ENCODE assay signal across 1 cellular context in the genomic region with DNA sequence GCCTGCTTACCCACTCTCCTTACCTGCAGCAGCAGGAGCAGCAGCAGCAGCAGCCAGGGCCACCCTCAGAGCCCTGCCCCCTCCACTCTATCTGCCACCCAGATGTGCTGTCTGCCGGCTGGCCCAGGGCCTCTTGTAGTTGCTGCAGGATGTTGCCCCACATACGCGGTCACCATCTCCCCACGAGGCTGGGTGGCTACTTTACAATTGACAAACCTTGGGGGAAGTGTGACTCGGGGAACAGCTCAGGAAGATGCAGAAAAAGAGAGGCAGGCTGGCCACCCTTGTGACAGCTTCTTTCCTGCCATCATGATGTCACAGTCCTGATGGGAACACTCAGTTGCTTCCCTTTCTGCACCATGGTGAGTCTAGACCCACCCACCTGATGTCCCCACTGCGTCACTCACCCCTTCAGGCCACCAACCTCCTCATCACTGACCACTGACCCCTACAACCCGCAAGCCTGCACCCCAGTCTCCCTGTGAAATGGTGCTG.
A peak's percentile ranks its signal among the peaks of the same experiment; 100 is the strongest.
TF ChIP-seq lines count a peak whose summit lies in the region.

No MANE protein-coding gene starts in this region.

TF ChIP-seq in HepG2, 621 proteins besides CTCF, POLR2A, EP300 and RAD21:
- TF ChIP-seq NCOA1 (CRISPR knock-in tag; IDR thresholded peaks at IDR 0.05) (no peak), BHLHE40 (IDR thresholded peaks at IDR 0.05; ENCODE audit: low read length) (no peak), U2AF1 (optimal IDR thresholded peaks at IDR 0.05; ENCODE audit: low read depth, low read length) (no peak), ZSCAN30 (CRISPR knock-in tag; IDR thresholded peaks at IDR 0.05) (no peak), GPBP1L1 (CRISPR knock-in tag; IDR thresholded peaks at IDR 0.05) (no peak), TOE1 (CRISPR knock-in tag; IDR thresholded peaks at IDR 0.05) (no peak), ZNF138 (CRISPR knock-in tag; IDR thresholded peaks at IDR 0.05; ENCODE audit: low read depth) (no peak), CREB1 (IDR thresholded peaks at IDR 0.05) (peak; percentile 69), CREB1 (CRISPR knock-in tag; IDR thresholded peaks at IDR 0.05) (no peak)
- TF ChIP-seq, protein P1, sequence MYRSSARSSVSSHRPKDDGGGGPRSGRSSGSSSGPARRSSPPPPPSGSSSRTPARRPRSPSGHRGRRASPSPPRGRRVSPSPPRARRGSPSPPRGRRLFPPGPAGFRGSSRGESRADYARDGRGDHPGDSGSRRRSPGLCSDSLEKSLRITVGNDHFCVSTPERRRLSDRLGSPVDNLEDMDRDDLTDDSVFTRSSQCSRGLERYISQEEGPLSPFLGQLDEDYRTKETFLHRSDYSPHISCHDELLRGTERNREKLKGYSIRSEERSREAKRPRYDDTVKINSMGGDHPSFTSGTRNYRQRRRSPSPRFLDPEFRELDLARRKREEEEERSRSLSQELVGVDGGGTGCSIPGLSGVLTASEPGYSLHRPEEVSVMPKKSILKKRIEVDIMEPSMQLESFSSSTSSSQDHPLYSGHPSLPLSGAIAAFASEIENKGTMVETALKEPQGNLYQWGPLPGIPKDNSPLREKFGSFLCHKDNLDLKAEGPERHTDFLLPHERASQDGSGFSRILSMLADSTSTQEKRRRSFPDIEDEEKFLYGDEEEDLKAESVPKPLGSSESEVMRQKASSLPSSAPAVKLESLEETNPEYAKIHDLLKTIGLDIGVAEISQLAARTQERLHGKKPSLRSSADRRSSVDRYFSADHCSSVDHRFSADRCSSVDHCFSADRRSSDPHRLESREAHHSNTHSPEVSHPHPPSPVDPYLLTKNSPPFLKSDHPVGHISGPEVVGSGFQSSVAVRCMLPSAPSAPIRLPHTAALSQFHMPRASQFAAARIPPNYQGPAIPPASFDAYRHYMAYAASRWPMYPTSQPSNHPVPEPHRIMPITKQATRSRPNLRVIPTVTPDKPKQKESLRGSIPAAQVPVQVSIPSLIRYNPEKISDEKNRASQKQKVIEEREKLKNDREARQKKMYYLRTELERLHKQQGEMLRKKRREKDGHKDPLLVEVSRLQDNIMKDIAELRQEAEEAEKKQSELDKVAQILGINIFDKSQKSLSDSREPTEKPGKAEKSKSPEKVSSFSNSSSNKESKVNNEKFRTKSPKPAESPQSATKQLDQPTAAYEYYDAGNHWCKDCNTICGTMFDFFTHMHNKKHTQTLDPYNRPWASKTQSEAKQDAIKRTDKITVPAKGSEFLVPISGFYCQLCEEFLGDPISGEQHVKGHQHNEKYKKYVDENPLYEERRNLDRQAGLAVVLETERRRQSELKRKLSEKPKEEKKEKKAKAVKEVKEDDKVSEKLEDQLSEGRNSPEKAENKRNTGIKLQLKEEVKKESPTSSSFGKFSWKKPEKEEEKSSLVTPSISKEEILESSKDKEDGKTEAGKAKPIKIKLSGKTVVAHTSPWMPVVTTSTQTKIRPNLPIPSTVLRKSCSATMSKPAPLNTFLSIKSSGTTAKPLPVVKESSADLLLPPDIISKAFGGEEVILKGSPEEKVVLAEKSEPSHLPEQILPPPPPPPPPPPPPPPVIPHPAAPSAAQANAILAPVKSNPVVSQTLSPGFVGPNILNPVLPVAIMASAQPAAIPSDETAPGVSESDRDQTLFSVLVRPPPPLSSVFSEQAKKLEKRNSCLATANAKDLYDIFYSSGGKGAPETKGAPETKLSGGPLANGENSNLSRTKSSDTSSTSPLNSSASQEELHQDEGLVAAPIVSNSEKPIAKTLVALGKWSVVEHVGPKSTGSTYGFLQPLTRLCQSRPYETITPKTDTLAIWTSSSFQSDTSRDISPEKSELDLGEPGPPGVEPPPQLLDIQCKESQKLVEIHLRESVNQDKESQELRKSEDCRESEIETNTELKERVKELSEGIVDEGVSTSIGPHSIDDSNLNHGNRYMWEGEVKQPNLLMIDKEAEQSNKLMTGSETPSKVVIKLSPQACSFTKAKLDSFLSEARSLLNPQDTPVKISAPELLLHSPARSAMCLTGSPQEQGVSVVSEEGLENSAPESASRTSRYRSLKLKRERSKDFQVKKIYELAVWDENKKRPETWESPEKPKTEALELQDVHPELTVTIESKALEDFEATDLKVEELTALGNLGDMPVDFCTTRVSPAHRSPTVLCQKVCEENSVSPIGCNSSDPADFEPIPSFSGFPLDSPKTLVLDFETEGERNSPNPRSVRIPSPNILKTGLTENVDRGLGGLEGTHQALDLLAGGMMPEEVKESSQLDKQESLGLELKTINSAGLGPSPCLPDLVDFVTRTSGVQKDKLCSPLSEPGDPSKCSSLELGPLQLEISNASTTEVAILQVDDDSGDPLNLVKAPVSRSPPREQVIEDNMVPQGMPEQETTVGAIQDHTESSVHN (CRISPR knock-in tag; IDR thresholded peaks at IDR 0.05) = no peak
TF ChIP-seq in HepG2: peak in this region for 1.
